20 cellular contexts compared by ENCODE assay signal in the genomic region with DNA sequence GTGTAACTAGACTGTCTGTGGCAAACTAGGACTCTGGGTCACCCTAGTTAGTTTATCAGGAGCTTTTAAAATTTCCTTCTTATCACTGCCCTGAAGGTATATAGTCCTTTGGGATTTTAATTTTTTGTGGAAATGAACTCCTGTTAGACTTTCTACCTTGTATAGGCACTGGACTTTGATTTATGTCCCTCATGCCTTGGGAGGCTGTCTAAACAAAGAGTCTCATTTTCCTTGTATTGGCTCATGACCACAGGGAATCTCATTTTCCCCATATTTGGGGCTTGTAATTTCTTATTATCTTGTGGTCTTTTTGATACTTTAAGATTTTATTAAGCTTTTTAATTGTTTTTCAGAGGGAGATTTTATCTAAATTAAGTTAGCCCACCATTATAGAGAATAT. TPM values are rescaled to one million over a fixed set of nuclear protein-coding genes. Genes with fewer than 3 reads are reported as not detected.
DNase-seq lines count a peak whose midpoint lies in the region; ATAC-seq and TF ChIP-seq lines count a peak whose summit lies in the region.
"Had no signal": no experiment of that assay in that cellular context is flagged by ENCODE, and none has a peak within 500 bp of the region (broad histone marks: within the 10 kb centered on the region; RNA-seq: fewer than 3 reads in every experiment).

No MANE protein-coding gene starts in this region.

- CTCF ChIA-PET in mammary epithelial cell (lab: Charles Lee; ENCODE audit: low non-redundant PET) = no interaction called here

- no peak overlapping the region for H3K9ac ChIP-seq in fibroblast of lung (ENCODE audit: insufficient read depth, low read length)
- no peak overlapping the region for H3K9ac ChIP-seq in mammary epithelial cell (ENCODE audit: insufficient read depth, low read length)

- H3K79me2 ChIP-seq in fibroblast of lung (ENCODE audit: control insufficient read depth, insufficient read depth, low read length) (no peaks in the 10 kb centered on the region), mammary epithelial cell (ENCODE audit: insufficient read depth, low read length) (peaks cover 71% of the 10 kb centered on the region)

- H3K27me3 ChIP-seq in fibroblast of lung (ENCODE audit: control insufficient read depth, insufficient read depth, low read length) (no peaks in the 10 kb centered on the region), heart left ventricle (no peaks in the 10 kb centered on the region), mammary epithelial cell (ENCODE audit: insufficient read depth, low read length) (peaks cover 1% of the 10 kb centered on the region)
- H3K27me3 ChIP-seq: breast epithelium, right atrium auricular region had no signal

- H3K4me3 ChIP-seq in fibroblast of lung (replicated peaks in 1 of 4; ENCODE audit: control extremely low read depth in 1 of 4, insufficient read depth in 1 of 4, low read depth in 3 of 4, low read length in 4 of 4) (no peak overlapping the region), heart left ventricle (no peak overlapping the region), mammary epithelial cell (replicated peaks in 1 of 3; ENCODE audit: insufficient read depth in 1 of 3, low read depth in 2 of 3, low read length in 3 of 3) (no peak overlapping the region)
- H3K4me3 ChIP-seq: breast epithelium, right atrium auricular region had no signal

- BruUV-seq in mammary epithelial cell (replicated peaks; lab: Mats Ljungman, UMichigan) = no TSS peak

- H3K36me3 ChIP-seq in fibroblast of lung (ENCODE audit: control insufficient read depth, insufficient read depth, low read length) (peaks cover 1% of the 10 kb centered on the region), heart left ventricle (peaks cover 0 to 12% (median 0%) of the 10 kb centered on the region in 9 donors), mammary epithelial cell (ENCODE audit: insufficient read depth, low read length) (peaks cover 2% of the 10 kb centered on the region)
- H3K36me3 ChIP-seq: breast epithelium, right atrium auricular region had no signal

- TF ChIP-seq CTCF in fibroblast of lung (conservative IDR thresholded peaks at IDR 0.05 in 1 of 2, IDR thresholded peaks at IDR 0.05 in 1 of 2; ENCODE audit: low read depth in 1 of 2, low read length in 2 of 2) (no peak), nephron (IDR thresholded peaks at IDR 0.05; ENCODE audit: unreplicated experiment in 3 of 3) (no peak), heart left ventricle (IDR thresholded peaks at IDR 0.05) (no peak), mammary epithelial cell (conservative IDR thresholded peaks at IDR 0.05 in 1 of 2, IDR thresholded peaks at IDR 0.05 in 1 of 2; ENCODE audit: extremely low read depth in 1 of 2, insufficient read depth in 1 of 2, low read depth in 1 of 2, low read length in 2 of 2) (no peak)

- intact Hi-C loops in heart left ventricle (cut with DNase I) (loop anchor here in 1 of 10 donors (10.0 kb wide), 1 partner anchor 105 kb away; no protein-coding TSS in a partner anchor), mammary epithelial cell (cut with micrococcal nuclease) (no loop called here)

- peaks cover 10% of the 10 kb centered on the region for H3K4me1 Mint-ChIP-seq in nephron

- in situ Hi-C loops in Caki2 (cut with HindIII; ENCODE audit: low pct_unique_long_range_greater_than_20kb, low sequenced_read_pairs) (no loop called here), mammary epithelial cell (cut with MboI; ENCODE audit: low sequenced_read_pairs in 2 of 2) (no loop called here)

- H3K36me3 Mint-ChIP-seq in nephron (ENCODE audit: low read depth) = peaks cover 30% of the 10 kb centered on the region

- TF ChIP-seq POLR2A in heart left ventricle (IDR thresholded peaks at IDR 0.05) = no peak

- no peak overlapping the region for H3K4me3 Mint-ChIP-seq in nephron
- H3K4me3 Mint-ChIP-seq: CD8-positive, alpha-beta memory T cell had no signal

- H3K4me2 ChIP-seq in fibroblast of lung (ENCODE audit: extremely low read depth, insufficient read depth, low read length) (no peak overlapping the region), mammary epithelial cell (ENCODE audit: insufficient read depth, low read depth, low read length) (no peak overlapping the region)

- dilution Hi-C loops in mammary epithelial cell (cut with HindIII; ENCODE audit: low sequenced_read_pairs) = no loop called here

- peak overlapping the region; percentile 60 for H3K27ac ChIP-seq in fibroblast of lung (ENCODE audit: insufficient read depth, low read length)
- no peak overlapping the region for H3K27ac ChIP-seq in heart left ventricle
- H3K27ac ChIP-seq in mammary epithelial cell (ENCODE audit: insufficient read depth, low read depth, low read length) = no peak overlapping the region
- H3K27ac ChIP-seq: breast epithelium, right atrium auricular region, RWPE1 had no signal

- peak; percentile 53 for DNase-seq in Caki2 (ENCODE audit: low read depth)
- peak; percentile 74 for DNase-seq in M059J (ENCODE audit: low read depth)
- peak; percentile 42 to 81 for DNase-seq in fibroblast of lung (ENCODE audit: low read depth in 2 of 2)
- DNase-seq in heart left ventricle = no peak
- no peak for DNase-seq in mammary epithelial cell
- DNase-seq in GM03348 (ENCODE audit: low spot score) = no peak
- DNase-seq in NCI-H748 (lab: John Stamatoyannopoulos, UW; ENCODE audit: unreplicated experiment) = no peak
- DNase-seq: activated CD4-positive, alpha-beta T cell treated with anti-CD3 and anti-CD28 coated beads, Interleukin-2, amount 50 U/mL, for 4 hours; activated T-cell treated with anti-CD3 and anti-CD28 coated beads, Interleukin-2, amount 50 U/mL, for 1 hour; CD8-positive, alpha-beta memory T cell; glutamatergic neuron; midbrain; NCI-H2107; NCI-H82 had no signal

- peak overlapping the region; percentile 20 to 95 (median 77) for H3K27ac Mint-ChIP-seq in nephron
- H3K27ac Mint-ChIP-seq: activated naive CD4-positive, alpha-beta T cell treated with anti-CD3 and anti-CD28 coated beads, Interleukin-2, amount 50 U/mL, for 72 hours had no signal

- no peaks in the 10 kb centered on the region for H3K27me3 Mint-ChIP-seq in nephron (ENCODE audit: low read depth)
- H3K27me3 Mint-ChIP-seq: CD8-positive, alpha-beta memory T cell had no signal

- H3K9me3 ChIP-seq in fibroblast of lung (ENCODE audit: control insufficient read depth, insufficient read depth, low read depth, low read length) = no peaks in the 10 kb centered on the region
- no peaks in the 10 kb centered on the region for H3K9me3 ChIP-seq in heart left ventricle
- H3K9me3 ChIP-seq in mammary epithelial cell (replicated peaks; ENCODE audit: insufficient read depth, low read length) = no peaks in the 10 kb centered on the region
- H3K9me3 ChIP-seq: breast epithelium, right atrium auricular region had no signal

- no peaks in the 10 kb centered on the region for H3K9me3 Mint-ChIP-seq in nephron
- H3K9me3 Mint-ChIP-seq: activated naive CD4-positive, alpha-beta T cell treated with anti-CD3 and anti-CD28 coated beads, Interleukin-2, amount 50 U/mL, for 72 hours; CD8-positive, alpha-beta memory T cell had no signal

- no peak for ATAC-seq in heart left ventricle

- H2AFZ ChIP-seq in fibroblast of lung (ENCODE audit: low read length) (no peak overlapping the region), mammary epithelial cell (ENCODE audit: low read depth, low read length) (no peak overlapping the region)

- H4K20me1 ChIP-seq in fibroblast of lung (ENCODE audit: control insufficient read depth, extremely low read depth, insufficient read depth, low read length) (no peaks in the 10 kb centered on the region), mammary epithelial cell (ENCODE audit: insufficient read depth, low read length) (no peaks in the 10 kb centered on the region)

- H3K4me1 ChIP-seq in fibroblast of lung (ENCODE audit: control insufficient read depth, extremely low read depth, insufficient read depth, low read length) = peaks cover 4% of the 10 kb centered on the region
- H3K4me1 ChIP-seq in heart left ventricle = peaks cover 0 to 11% (median 0%) of the 10 kb centered on the region in 12 donors
- H3K4me1 ChIP-seq in mammary epithelial cell (ENCODE audit: insufficient read depth, low read length) = peaks cover 6% of the 10 kb centered on the region
- H3K4me1 ChIP-seq: breast epithelium, right atrium auricular region had no signal

RNA-seq across cellular contexts. Expression of gene KCTD4, which starts 21.4 kb away (rescaled TPM):
- 2.2 and 5.0 TPM in 2 replicates for total RNA-seq in Caki2 (2014; rRNA removed; shearing (Covaris generic); ENCODE audit: low replicate concordance)
- total RNA-seq in M059J (2014; rRNA removed; shearing (Covaris generic)) = 0.05 and 0.22 TPM in 2 replicates
- under 0.01 TPM in 1 of 2 replicates, not detected in the other for total RNA-seq in fibroblast of lung
- 0.07 and 0.54 TPM in 2 replicates for polyA plus RNA-seq in fibroblast of lung
- 0.06 and 0.40 TPM in 2 replicates for polyA plus RNA-seq in fibroblast of lung (2012)
- polyA minus RNA-seq in fibroblast of lung (ENCODE audit: low replicate concordance) = not detected in 2 replicates
- total RNA-seq in heart left ventricle = under 1 TPM in 2 of 9 donors, not detected in 7; 0.12 to 0.75 TPM
- polyA plus RNA-seq in heart left ventricle = under 1 TPM in 1 of 2 donors, not detected in 1; 0.08 TPM
- 1 to 10 TPM in 1 of 2 donors, under 1 TPM in 1; 0.83 to 1.3 TPM for total RNA-seq in mammary epithelial cell
- polyA plus RNA-seq in mammary epithelial cell = 1.6 TPM
- polyA minus RNA-seq in mammary epithelial cell = not detected
- total RNA-seq: activated naive CD4-positive, alpha-beta T cell treated with anti-CD3 and anti-CD28 coated beads, Interleukin-2, amount 50 U/mL, for 72 hours; CD8-positive, alpha-beta memory T cell; esophagus mucosa had no signal
- polyA plus RNA-seq: CD8-positive, alpha-beta memory T cell had no signal

RNA-seq across cellular contexts. Expression of gene GTF2F2, which starts 59.1 kb away (rescaled TPM):
- 17.3 and 25.2 TPM in 2 replicates for total RNA-seq in Caki2 (2014; rRNA removed; shearing (Covaris generic); ENCODE audit: low replicate concordance)
- 31.4 and 49.6 TPM in 2 replicates for total RNA-seq in M059J (2014; rRNA removed; shearing (Covaris generic))
- total RNA-seq in fibroblast of lung (21.6 and 31.7 TPM in 2 replicates), heart left ventricle (10 to 100 TPM; 17.7 to 25.4 (median 21.6) TPM), mammary epithelial cell (10 to 100 TPM; 26.5 to 48.9 TPM)
- polyA plus RNA-seq in fibroblast of lung (23.4 and 29.6 TPM in 2 replicates), heart left ventricle (10 to 100 TPM; 17.9 to 22.8 TPM), mammary epithelial cell (25.2 TPM)
- 17.2 and 24.7 TPM in 2 replicates for polyA plus RNA-seq in fibroblast of lung (2012)
- polyA minus RNA-seq in fibroblast of lung (ENCODE audit: low replicate concordance) (0.43 and 1.1 TPM in 2 replicates), mammary epithelial cell (8.6 TPM)

Comparison
In these comparisons a context has a peak if more than half of its experiments do, and no peak if none do; other contexts are left out.
1. DNase-seq: peak in Caki2 (single experiment), M059J (single experiment) and fibroblast of lung (2 of 2); none in heart left ventricle (0 of 5), mammary epithelial cell (single experiment), GM03348 (single experiment) and NCI-H748 (single experiment).